25 cellular contexts compared by ENCODE assay signal in the genomic region with DNA sequence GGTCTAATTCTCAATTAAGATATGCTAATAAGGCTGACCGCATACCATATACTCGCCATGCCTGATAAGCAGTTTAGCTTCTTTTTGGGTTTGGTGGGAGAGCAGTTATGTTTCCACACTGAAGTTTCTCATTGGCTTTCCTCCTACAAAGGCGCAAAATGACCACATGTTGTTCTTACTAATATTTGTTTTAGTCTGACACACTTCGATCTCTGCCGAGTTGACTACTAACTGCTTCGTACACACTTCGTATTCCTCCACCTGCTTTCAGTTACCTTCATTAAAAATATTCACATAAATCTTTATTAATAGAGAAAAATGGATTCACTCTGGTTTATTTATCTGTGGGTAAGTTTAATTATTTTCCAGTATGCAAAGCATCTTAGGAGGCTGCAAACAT.
"Had no signal": no experiment of that assay in that cellular context is flagged by ENCODE, and none has a peak within 500 bp of the region (broad histone marks: within the 10 kb centered on the region; RNA-seq: fewer than 3 reads in every experiment).

No MANE protein-coding gene starts in this region.

- H3K4me1 ChIP-seq: colonic mucosa, gastrocnemius medialis, heart right ventricle, left lung, lower lobe of right lung had no signal

- H3K4me3 ChIP-seq: colonic mucosa, esophagus squamous epithelium, gastrocnemius medialis, heart right ventricle, left lung, lower lobe of right lung had no signal

- H3K36me3 ChIP-seq: colonic mucosa, esophagus squamous epithelium, gastrocnemius medialis, heart right ventricle, left lung, lower lobe of right lung had no signal

- ATAC-seq: esophagus mucosa; gastrocnemius medialis; heart right ventricle; left colon; left lung; left ventricle myocardium superior; lower lobe of right lung; naive thymus-derived CD4-positive, alpha-beta T cell had no signal

- DNase-seq: colonic mucosa; cortex of kidney; effector CD4-positive, alpha-beta T cell; effector memory CD4-positive, alpha-beta T cell; erythroblast; esophagus squamous epithelium; foreskin fibroblast; foreskin melanocyte; gastrocnemius medialis; glutamatergic neuron; heart right ventricle; hippocampal formation; kidney; kidney glomerular epithelial cell; left colon; left lung; left ventricle myocardium superior; lower lobe of right lung; mesendoderm; midbrain; naive thymus-derived CD4-positive, alpha-beta T cell had no signal

- H3K27ac ChIP-seq: colonic mucosa, epithelial cell of prostate, esophagus squamous epithelium, gastrocnemius medialis, heart right ventricle, left lung, lower lobe of right lung had no signal

- H3K27me3 ChIP-seq: colonic mucosa, esophagus squamous epithelium, gastrocnemius medialis, heart right ventricle, left lung had no signal

- FAIRE-seq: endometrium, islet of Langerhans, kidney had no signal

- H3K9me3 ChIP-seq: colonic mucosa, esophagus squamous epithelium, gastrocnemius medialis, heart right ventricle, left lung, lower lobe of right lung had no signal
